ENCODE assay signal across 1 cellular context in the genomic region with DNA sequence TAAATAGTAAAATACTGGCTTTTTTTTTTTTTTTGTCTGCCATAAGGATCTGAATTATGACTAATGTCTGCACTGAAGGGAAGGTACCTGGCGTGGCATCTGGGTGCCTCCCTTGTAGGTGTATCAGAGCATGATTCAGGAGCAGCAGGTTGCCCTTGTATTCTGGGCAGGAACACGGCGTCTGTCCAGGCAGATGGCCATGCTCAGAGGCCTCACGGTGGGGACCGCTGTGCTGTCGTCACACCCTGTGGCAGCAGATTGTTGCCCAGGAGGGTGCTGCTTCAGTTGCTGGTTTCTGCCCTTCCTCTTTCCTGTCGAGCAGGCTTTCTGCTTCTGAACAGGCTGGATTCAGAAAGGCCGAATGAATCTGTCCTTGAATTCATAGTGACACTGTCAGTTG.
TF ChIP-seq lines count a peak whose summit lies in the region.

No MANE protein-coding gene starts in this region.

TF ChIP-seq in H1, 55 proteins besides CTCF, POLR2A, EP300 and RAD21:
- TF ChIP-seq POU5F1 (IDR thresholded peaks at IDR 0.05; ENCODE audit: low read depth, low read length) (no peak), CEBPB (IDR thresholded peaks at IDR 0.05; ENCODE audit: low read depth, low read length) (no peak), SIRT6 (IDR thresholded peaks at IDR 0.05; ENCODE audit: low read length) (no peak), BACH1 (IDR thresholded peaks at IDR 0.05; ENCODE audit: low read length) (no peak), POLR2AphosphoS5 (IDR thresholded peaks at IDR 0.05; ENCODE audit: low read depth, low read length) (no peak)
- TF ChIP-seq, protein P1, sequence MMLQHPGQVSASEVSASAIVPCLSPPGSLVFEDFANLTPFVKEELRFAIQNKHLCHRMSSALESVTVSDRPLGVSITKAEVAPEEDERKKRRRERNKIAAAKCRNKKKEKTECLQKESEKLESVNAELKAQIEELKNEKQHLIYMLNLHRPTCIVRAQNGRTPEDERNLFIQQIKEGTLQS (IDR thresholded peaks at IDR 0.05; ENCODE audit: insufficient read depth, low read depth, low read length) = no peak
